In the genomic region with DNA sequence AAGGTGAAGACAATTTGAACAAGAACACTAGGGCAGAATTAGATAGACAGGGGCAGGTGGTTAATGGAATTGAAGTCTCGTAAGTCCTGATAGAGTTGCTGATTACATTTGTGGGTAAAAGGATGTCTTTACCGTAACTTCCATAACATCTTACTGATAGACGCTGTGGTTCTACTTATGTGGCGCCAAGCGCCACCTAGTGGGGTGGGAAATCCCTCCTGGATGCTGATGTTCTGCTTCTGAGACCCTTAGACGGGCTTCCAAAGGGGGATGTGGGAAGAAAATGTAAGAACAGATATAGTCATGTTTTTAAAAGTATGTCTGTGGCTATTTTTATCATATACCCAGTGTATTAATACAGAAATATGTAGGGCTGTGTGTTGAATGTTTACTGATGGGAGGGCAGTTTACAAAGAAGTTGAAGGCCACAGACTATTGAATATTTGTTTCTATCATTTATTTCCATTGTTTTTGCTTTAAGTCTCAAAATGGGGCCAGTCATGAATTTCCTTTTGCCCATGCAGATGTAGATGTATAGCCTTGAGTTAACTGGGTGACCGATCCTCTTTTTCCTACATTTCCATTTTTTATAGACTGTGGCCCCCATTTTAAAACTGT, we compare ENCODE assay signal across 1 cellular context.
A peak's percentile ranks its signal among the peaks of the same experiment; 100 is the strongest.
TF ChIP-seq lines count a peak whose summit lies in the region.

No MANE protein-coding gene starts in this region.

TF ChIP-seq in GM12878, 131 proteins besides CTCF, POLR2A, EP300 and RAD21:
- no peak for TF ChIP-seq ESRRA (IDR thresholded peaks at IDR 0.05; ENCODE audit: low read length)
- TF ChIP-seq, protein P1, sequence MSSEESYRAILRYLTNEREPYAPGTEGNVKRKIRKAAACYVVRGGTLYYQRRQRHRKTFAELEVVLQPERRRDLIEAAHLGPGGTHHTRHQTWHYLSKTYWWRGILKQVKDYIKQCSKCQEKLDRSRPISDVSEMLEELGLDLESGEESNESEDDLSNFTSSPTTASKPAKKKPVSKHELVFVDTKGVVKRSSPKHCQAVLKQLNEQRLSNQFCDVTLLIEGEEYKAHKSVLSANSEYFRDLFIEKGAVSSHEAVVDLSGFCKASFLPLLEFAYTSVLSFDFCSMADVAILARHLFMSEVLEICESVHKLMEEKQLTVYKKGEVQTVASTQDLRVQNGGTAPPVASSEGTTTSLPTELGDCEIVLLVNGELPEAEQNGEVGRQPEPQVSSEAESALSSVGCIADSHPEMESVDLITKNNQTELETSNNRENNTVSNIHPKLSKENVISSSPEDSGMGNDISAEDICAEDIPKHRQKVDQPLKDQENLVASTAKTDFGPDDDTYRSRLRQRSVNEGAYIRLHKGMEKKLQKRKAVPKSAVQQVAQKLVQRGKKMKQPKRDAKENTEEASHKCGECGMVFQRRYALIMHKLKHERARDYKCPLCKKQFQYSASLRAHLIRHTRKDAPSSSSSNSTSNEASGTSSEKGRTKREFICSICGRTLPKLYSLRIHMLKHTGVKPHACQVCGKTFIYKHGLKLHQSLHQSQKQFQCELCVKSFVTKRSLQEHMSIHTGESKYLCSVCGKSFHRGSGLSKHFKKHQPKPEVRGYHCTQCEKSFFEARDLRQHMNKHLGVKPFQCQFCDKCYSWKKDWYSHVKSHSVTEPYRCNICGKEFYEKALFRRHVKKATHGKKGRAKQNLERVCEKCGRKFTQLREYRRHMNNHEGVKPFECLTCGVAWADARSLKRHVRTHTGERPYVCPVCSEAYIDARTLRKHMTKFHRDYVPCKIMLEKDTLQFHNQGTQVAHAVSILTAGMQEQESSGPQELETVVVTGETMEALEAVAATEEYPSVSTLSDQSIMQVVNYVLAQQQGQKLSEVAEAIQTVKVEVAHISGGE (CRISPR knock-in tag; IDR thresholded peaks at IDR 0.05): no peak
- TF ChIP-seq LARP7 (IDR thresholded peaks at IDR 0.05): no peak
- peak; percentile 98 for TF ChIP-seq SMC3 (IDR thresholded peaks at IDR 0.05; ENCODE audit: borderline replicate concordance, low read length)
- 0 out of 2 replicates have a peak, but pooled peaks have one; percentile 30 for TF ChIP-seq NBN (IDR thresholded peaks at IDR 0.05)
- peak; percentile 71; the same call in 1 of the 2 replicates for TF ChIP-seq YY1 (IDR thresholded peaks at IDR 0.05; ENCODE audit: low read depth, low read length)
- TF ChIP-seq RUNX3 (IDR thresholded peaks at IDR 0.05; ENCODE audit: low read length): peak; percentile 74
- TF ChIP-seq RB1 (IDR thresholded peaks at IDR 0.05; ENCODE audit: borderline replicate concordance): peak; percentile 47; the same call in 1 of the 2 replicates
TF ChIP-seq in GM12878: peak in this region for 5.
